8 cellular contexts compared by ENCODE assay signal in genomic region chr11:10750838-10751580, GRCh38. TPM values are rescaled to one million over a fixed set of nuclear protein-coding genes. Genes with fewer than 3 reads are reported as not detected.
DNase-seq lines count a peak whose midpoint lies in the region; ATAC-seq and TF ChIP-seq lines count a peak whose summit lies in the region.

Gene CTR9, plus strand, starts transcription at chr11:10751246. Its CDS starts 167 bp downstream, at chr11:10751413.

- DNase-seq in CD14-positive monocyte (ENCODE audit: low spot score) (peak; percentile 90), NCI-H748 (lab: John Stamatoyannopoulos, UW; ENCODE audit: unreplicated experiment) (peak; percentile 92), dedifferentiated amniotic fluid mesenchymal stem cell (ENCODE audit: extremely low spot score) (peak; percentile 88), left lobe of liver (ENCODE audit: low spot score) (peak; percentile 96)
- DNase-seq in activated CD4-positive, alpha-beta T cell treated with anti-CD3 and anti-CD28 coated beads, Interleukin-2, amount 50 U/mL, for 1 hour = peak; percentile 88
- DNase-seq in stimulated activated CD4-positive, alpha-beta T cell treated with anti-CD3 and anti-CD28 coated beads, Interleukin-2, amount 100 ng/mL, for 48 hours = peak; percentile 89 to 90

- intact Hi-C loops in CD14-positive monocyte (cut with micrococcal nuclease) = no loop called here

- TF ChIP-seq CTCF in CD14-positive monocyte (IDR thresholded peaks at IDR 0.05) = peak; percentile 37

- no peaks in the 10 kb centered on the region for H3K9me3 Mint-ChIP-seq in CD14-positive monocyte

- peak within 1 kb of the TSS; percentile 91 to 97 (median 94) for H3K27ac Mint-ChIP-seq in CD14-positive monocyte

- ATAC-seq in GM19351 (IDR thresholded peaks at IDR 0.05; ENCODE audit: unreplicated experiment) = peak; percentile 92
- peak; percentile 89 for ATAC-seq in HG03521 (IDR thresholded peaks at IDR 0.05; ENCODE audit: unreplicated experiment)
- ATAC-seq in left lobe of liver = peak; percentile 97

- peaks cover 21% of the 10 kb centered on the region for H3K4me1 Mint-ChIP-seq in CD14-positive monocyte

- peaks cover 19 to 25% of the 10 kb centered on the region in 2 donors for H3K36me3 Mint-ChIP-seq in CD14-positive monocyte

- H3K27me3 Mint-ChIP-seq in CD14-positive monocyte (ENCODE audit: low read depth in 3 of 3) = no peaks in the 10 kb centered on the region

- H3K4me3 Mint-ChIP-seq in CD14-positive monocyte = peak within 1 kb of the TSS; percentile 97 to 98

RNA-seq across cellular contexts. Expression of gene CTR9, which starts in this region (rescaled TPM):
- 10 to 100 TPM; 18.3 to 37.5 TPM for polyA plus RNA-seq in CD14-positive monocyte
- 16.1 TPM for total RNA-seq in left lobe of liver

Comparison
In these comparisons a context has a peak if more than half of its experiments do, and no peak if none do; other contexts are left out.
1. Peak in every context shown above with its lines: DNase-seq and ATAC-seq.